ENCODE assay signal across 39 cellular contexts in genomic region chr19:11224429-11224828, GRCh38. TPM values are rescaled to one million over a fixed set of nuclear protein-coding genes. Genes with fewer than 3 reads are reported as not detected.
"Had no signal": no experiment of that assay in that cellular context is flagged by ENCODE, and none has a peak within 500 bp of the region (broad histone marks: within the 10 kb centered on the region; RNA-seq: fewer than 3 reads in every experiment).

No MANE protein-coding gene starts in this region.

- H3K4me1 ChIP-seq: adrenal gland, ascending aorta, body of pancreas, breast epithelium had no signal

- H3K9me3 ChIP-seq: adrenal gland, body of pancreas had no signal

- H3K27me3 ChIP-seq: adrenal gland, ascending aorta, body of pancreas, brain microvascular endothelial cell, breast epithelium, cardiac muscle cell had no signal

- H3K4me3 ChIP-seq: adrenal gland, ascending aorta, body of pancreas, breast epithelium, cardiac muscle cell had no signal

- H3K27ac ChIP-seq: ascending aorta, body of pancreas, brain microvascular endothelial cell, breast epithelium, cardiac muscle cell had no signal

- H3K36me3 ChIP-seq: breast epithelium, cardiac muscle cell had no signal

- FAIRE-seq: astrocyte, bronchial epithelial cell had no signal

- ATAC-seq: activated naive CD4-positive, alpha-beta T cell treated with anti-CD3 and anti-CD28 coated beads, Interleukin-2, amount 50 U/mL, for 72 hours; activated naive CD8-positive, alpha-beta T cell treated with anti-CD3 and anti-CD28 coated beads, Interleukin-2, amount 50 U/mL, for 24 hours; activated T-cell treated with anti-CD3 and anti-CD28 coated beads, Interleukin-2, amount 50 U/mL, for 4 hours; activated T-cell treated with anti-CD3 and anti-CD28 coated beads, Interleukin-2, amount 50 U/mL, for 72 hours; activated T-helper 17 cell treated with anti-CD3 and anti-CD28 coated beads, Interleukin-2, amount 50 U/mL, for 72 hours; body of pancreas had no signal

- DNase-seq: activated effector memory CD4-positive, alpha-beta T cell treated with anti-CD3 and anti-CD28 coated beads, Interleukin-2, amount 50 U/mL, for 16 hours; activated effector memory CD4-positive, alpha-beta T cell treated with Interleukin-2 at 50 U/mL for 16 hours; activated gamma-delta T cell; activated gamma-delta T cell treated with Interleukin-2 at 50 U/mL for 16 hours; activated naive CD4-positive, alpha-beta T cell; activated naive CD4-positive, alpha-beta T cell treated with anti-CD3 and anti-CD28 coated beads for 36 hours; activated naive CD4-positive, alpha-beta T cell treated with anti-CD3 and anti-CD28 coated beads, Interleukin-2, amount 10 ng/mL, durations not matched to agents 7 days and 5 days; activated naive CD4-positive, alpha-beta T cell treated with anti-CD3 and anti-CD28 coated beads, Interleukin-2, amount 50 U/mL, for 16 hours; activated naive CD4-positive, alpha-beta T cell treated with Interleukin-2 at 50 U/mL for 16 hours; activated naive CD8-positive, alpha-beta T cell treated with anti-CD3 and anti-CD28 coated beads for 36 hours; activated naive CD8-positive, alpha-beta T cell treated with anti-CD3 and anti-CD28 coated beads, Interleukin-2, amount 10 ng/mL, durations not matched to agents 7 days and 5 days; activated naive CD8-positive, alpha-beta T cell treated with anti-CD3 and anti-CD28 coated beads, Interleukin-2, amount 50 U/mL, for 24 hours; activated T-cell treated with anti-CD3 and anti-CD28 coated beads, Interleukin-2, amount 50 U/mL, for 1 hour; activated T-cell treated with anti-CD3 and anti-CD28 coated beads, Interleukin-2, amount 50 U/mL, for 24 hours; activated T-cell treated with anti-CD3 and anti-CD28 coated beads, Interleukin-2, amount 50 U/mL, for 4 hours; activated T-cell treated with anti-CD3 and anti-CD28 coated beads, Interleukin-2, amount 50 U/mL, for 48 hours; activated T-cell treated with anti-CD3 and anti-CD28 coated beads, Interleukin-2, amount 50 U/mL, for 72 hours; amniotic stem cell; amygdala; anterior cingulate cortex; aorta; body of pancreas; brain microvascular endothelial cell; caudate nucleus; central memory CD4-positive, alpha-beta T cell; cerebellar nuclear complex had no signal

RNA-seq across cellular contexts. Expression of gene ANGPTL8, which starts 15.0 kb away (rescaled TPM):
- total RNA-seq: activated naive CD4-positive, alpha-beta T cell treated with anti-CD3 and anti-CD28 coated beads for 36 hours; activated naive CD4-positive, alpha-beta T cell treated with anti-CD3 and anti-CD28 coated beads, Interleukin-2, amount 50 U/mL, for 72 hours; activated naive CD8-positive, alpha-beta T cell treated with anti-CD3 and anti-CD28 coated beads for 36 hours; activated naive CD8-positive, alpha-beta T cell treated with anti-CD3 and anti-CD28 coated beads, Interleukin-2, amount 10 ng/mL, durations not matched to agents 7 days and 5 days; activated T-cell treated with anti-CD3 and anti-CD28 coated beads, Interleukin-2, amount 50 U/mL, for 4 hours; activated T-cell treated with anti-CD3 and anti-CD28 coated beads, Interleukin-2, amount 50 U/mL, for 72 hours; activated T-helper 1 cell treated with anti-CD3 and anti-CD28 coated beads, Interleukin-12 subunit alpha, Interleukin-12 subunit beta, Interleukin-2, Interleukin-4 antibody, amounts not matched to agents 30 ng/mL and 10 ng/mL and 1 ng/mL, durations not matched to agents 14 hours and 24 hours and 36 hours; activated T-helper 17 cell treated with anti-CD3 and anti-CD28 coated beads, Interleukin-2, amount 50 U/mL, for 72 hours; activated T-helper 2 cell treated with anti-CD3 and anti-CD28 coated beads, Interferon-gamma antibody, Interleukin-2, Interleukin-4, amounts not matched to agents 10 μg/mL and 5 μg/mL and 100 μg/mL, durations not matched to agents 14 hours and 24 hours and 36 hours; aorta; ascending aorta; astrocyte; body of pancreas; bronchial epithelial cell; cardiac muscle cell; cardiac septum; cerebellum; chondrocyte had no signal
